19 cellular contexts compared by ENCODE assay signal in genomic region chr15:43889072-43889471, GRCh38.
A peak's percentile ranks its signal among the peaks of the same experiment; 100 is the strongest.
DNase-seq lines count a peak whose midpoint lies in the region; ATAC-seq and TF ChIP-seq lines count a peak whose summit lies in the region.
"Had no signal": no experiment of that assay in that cellular context is flagged by ENCODE, and none has a peak within 500 bp of the region (broad histone marks: within the 10 kb centered on the region; RNA-seq: fewer than 3 reads in every experiment).

No MANE protein-coding gene starts in this region.

- H3K27me3 Mint-ChIP-seq in activated naive CD8-positive, alpha-beta T cell treated with anti-CD3 and anti-CD28 coated beads for 36 hours: no peaks in the 10 kb centered on the region
- no peaks in the 10 kb centered on the region for H3K27me3 Mint-ChIP-seq in activated naive CD8-positive, alpha-beta T cell treated with anti-CD3 and anti-CD28 coated beads, Interleukin-2, amount 50 U/mL, for 24 hours
- H3K27me3 Mint-ChIP-seq in activated T-helper 1 cell treated with anti-CD3 and anti-CD28 coated beads, Interleukin-12 subunit alpha, Interleukin-12 subunit beta, Interleukin-2, Interleukin-4 antibody, amounts not matched to agents 30 ng/mL and 10 ng/mL and 1 ng/mL, durations not matched to agents 14 hours and 24 hours and 36 hours (ENCODE audit: insufficient read depth): no peaks in the 10 kb centered on the region
- no peaks in the 10 kb centered on the region for H3K27me3 Mint-ChIP-seq in type B pancreatic cell
- H3K27me3 Mint-ChIP-seq: B cell, IgD-negative memory B cell had no signal

- H3K4me3 ChIP-seq in mucosa of descending colon: no peak overlapping the region
- H3K4me3 ChIP-seq: BLaER1 treated with 17β-estradiol and CSF1 and Interleukin-3, amounts not matched to agents 10 nM and 100 nM had no signal

- H3K36me3 Mint-ChIP-seq in activated naive CD8-positive, alpha-beta T cell treated with anti-CD3 and anti-CD28 coated beads for 36 hours: peaks cover 11% of the 10 kb centered on the region
- peaks cover 8% of the 10 kb centered on the region for H3K36me3 Mint-ChIP-seq in activated naive CD8-positive, alpha-beta T cell treated with anti-CD3 and anti-CD28 coated beads, Interleukin-2, amount 50 U/mL, for 24 hours (ENCODE audit: low read depth)
- peaks cover 9% of the 10 kb centered on the region for H3K36me3 Mint-ChIP-seq in activated T-helper 1 cell treated with anti-CD3 and anti-CD28 coated beads, Interleukin-12 subunit alpha, Interleukin-12 subunit beta, Interleukin-2, Interleukin-4 antibody, amounts not matched to agents 30 ng/mL and 10 ng/mL and 1 ng/mL, durations not matched to agents 14 hours and 24 hours and 36 hours (ENCODE audit: low read depth)
- H3K36me3 Mint-ChIP-seq in type B pancreatic cell: no peaks in the 10 kb centered on the region
- H3K36me3 Mint-ChIP-seq: CD8-positive, alpha-beta T cell; IgD-negative memory B cell had no signal

- H3K9me3 Mint-ChIP-seq in activated naive CD8-positive, alpha-beta T cell treated with anti-CD3 and anti-CD28 coated beads for 36 hours: no peaks in the 10 kb centered on the region
- H3K9me3 Mint-ChIP-seq in activated naive CD8-positive, alpha-beta T cell treated with anti-CD3 and anti-CD28 coated beads, Interleukin-2, amount 50 U/mL, for 24 hours: no peaks in the 10 kb centered on the region
- H3K9me3 Mint-ChIP-seq in activated T-helper 1 cell treated with anti-CD3 and anti-CD28 coated beads, Interleukin-12 subunit alpha, Interleukin-12 subunit beta, Interleukin-2, Interleukin-4 antibody, amounts not matched to agents 30 ng/mL and 10 ng/mL and 1 ng/mL, durations not matched to agents 14 hours and 24 hours and 36 hours: no peaks in the 10 kb centered on the region
- no peaks in the 10 kb centered on the region for H3K9me3 Mint-ChIP-seq in type B pancreatic cell
- H3K9me3 Mint-ChIP-seq: CD8-positive, alpha-beta T cell; HFFc6; IgD-negative memory B cell had no signal

- intact Hi-C loops in activated T-helper 1 cell treated with anti-CD3 and anti-CD28 coated beads, Interleukin-12 subunit alpha, Interleukin-12 subunit beta, Interleukin-2, Interleukin-4 antibody, amounts not matched to agents 30 ng/mL and 10 ng/mL and 1 ng/mL, durations not matched to agents 14 hours and 24 hours and 36 hours (cut with micrococcal nuclease): loop anchor here (2.0 kb wide), 1 partner anchor 20 kb away; no protein-coding TSS in a partner anchor
- intact Hi-C loops in mucosa of descending colon (cut with DNase I, micrococcal nuclease): no loop called here

- no peak for ATAC-seq in activated naive CD8-positive, alpha-beta T cell treated with anti-CD3 and anti-CD28 coated beads, Interleukin-2, amount 50 U/mL, for 24 hours
- ATAC-seq in mucosa of descending colon (peak; percentile 30), HG02623 (IDR thresholded peaks at IDR 0.05; ENCODE audit: unreplicated experiment) (no peak), HG03439 (IDR thresholded peaks at IDR 0.05; ENCODE audit: unreplicated experiment) (no peak)
- ATAC-seq: CD8-positive, alpha-beta T cell; HCT116; HepG2 had no signal

- peaks cover 2% of the 10 kb centered on the region for H3K4me1 ChIP-seq in mucosa of descending colon (ENCODE audit: low read depth)

- DNase-seq in activated naive CD8-positive, alpha-beta T cell treated with anti-CD3 and anti-CD28 coated beads for 36 hours: no peak
- no peak for DNase-seq in activated naive CD8-positive, alpha-beta T cell treated with anti-CD3 and anti-CD28 coated beads, Interleukin-2, amount 50 U/mL, for 24 hours
- DNase-seq in activated T-helper 1 cell treated with anti-CD3 and anti-CD28 coated beads, Interleukin-12 subunit alpha, Interleukin-12 subunit beta, Interleukin-2, Interleukin-4 antibody, amounts not matched to agents 30 ng/mL and 10 ng/mL and 1 ng/mL, durations not matched to agents 14 hours and 24 hours and 36 hours (ENCODE audit: low spot score): no peak
- DNase-seq in mucosa of descending colon (no peak), type B pancreatic cell (ENCODE audit: extremely low spot score, unreplicated experiment) (no peak)
- DNase-seq: CD8-positive, alpha-beta T cell; DMS 273 treated with DMSO at 0.1 percent for 48 hours; DMS79; GDM1; GOT3; H7; HFFc6 had no signal

- TF ChIP-seq CTCF in mucosa of descending colon (IDR thresholded peaks at IDR 0.05): no peak
- TF ChIP-seq CTCF in type B pancreatic cell (conservative IDR thresholded peaks at IDR 0.05): no peak

- no peak overlapping the region for H3K4me3 Mint-ChIP-seq in activated naive CD8-positive, alpha-beta T cell treated with anti-CD3 and anti-CD28 coated beads for 36 hours
- H3K4me3 Mint-ChIP-seq in activated naive CD8-positive, alpha-beta T cell treated with anti-CD3 and anti-CD28 coated beads, Interleukin-2, amount 50 U/mL, for 24 hours: no peak overlapping the region
- no peak overlapping the region for H3K4me3 Mint-ChIP-seq in activated T-helper 1 cell treated with anti-CD3 and anti-CD28 coated beads, Interleukin-12 subunit alpha, Interleukin-12 subunit beta, Interleukin-2, Interleukin-4 antibody, amounts not matched to agents 30 ng/mL and 10 ng/mL and 1 ng/mL, durations not matched to agents 14 hours and 24 hours and 36 hours
- no peak overlapping the region for H3K4me3 Mint-ChIP-seq in type B pancreatic cell
- H3K4me3 Mint-ChIP-seq: B cell; CD8-positive, alpha-beta T cell; HFFc6; IgD-negative memory B cell had no signal

- no peaks in the 10 kb centered on the region for H3K36me3 ChIP-seq in mucosa of descending colon (ENCODE audit: low read depth)

- peak overlapping the region; percentile 2 for H3K27ac Mint-ChIP-seq in activated naive CD8-positive, alpha-beta T cell treated with anti-CD3 and anti-CD28 coated beads for 36 hours
- no peak overlapping the region for H3K27ac Mint-ChIP-seq in activated naive CD8-positive, alpha-beta T cell treated with anti-CD3 and anti-CD28 coated beads, Interleukin-2, amount 50 U/mL, for 24 hours
- H3K27ac Mint-ChIP-seq in activated T-helper 1 cell treated with anti-CD3 and anti-CD28 coated beads, Interleukin-12 subunit alpha, Interleukin-12 subunit beta, Interleukin-2, Interleukin-4 antibody, amounts not matched to agents 30 ng/mL and 10 ng/mL and 1 ng/mL, durations not matched to agents 14 hours and 24 hours and 36 hours: peak overlapping the region; percentile 0
- H3K27ac Mint-ChIP-seq in type B pancreatic cell: peak overlapping the region; percentile 8
- H3K27ac Mint-ChIP-seq: B cell; CD8-positive, alpha-beta T cell; HFFc6; IgD-negative memory B cell had no signal

- no peaks in the 10 kb centered on the region for H3K9me3 ChIP-seq in mucosa of descending colon
- H3K9me3 ChIP-seq: BLaER1 treated with 17β-estradiol and CSF1 and Interleukin-3, amounts not matched to agents 10 nM and 100 nM had no signal

- peaks cover 11% of the 10 kb centered on the region for H3K4me1 Mint-ChIP-seq in activated naive CD8-positive, alpha-beta T cell treated with anti-CD3 and anti-CD28 coated beads for 36 hours
- H3K4me1 Mint-ChIP-seq in activated naive CD8-positive, alpha-beta T cell treated with anti-CD3 and anti-CD28 coated beads, Interleukin-2, amount 50 U/mL, for 24 hours: peaks cover 5% of the 10 kb centered on the region
- peaks cover 6% of the 10 kb centered on the region for H3K4me1 Mint-ChIP-seq in activated T-helper 1 cell treated with anti-CD3 and anti-CD28 coated beads, Interleukin-12 subunit alpha, Interleukin-12 subunit beta, Interleukin-2, Interleukin-4 antibody, amounts not matched to agents 30 ng/mL and 10 ng/mL and 1 ng/mL, durations not matched to agents 14 hours and 24 hours and 36 hours (ENCODE audit: low read depth)
- H3K4me1 Mint-ChIP-seq in type B pancreatic cell (ENCODE audit: unreplicated experiment): peaks cover 10% of the 10 kb centered on the region
- H3K4me1 Mint-ChIP-seq: B cell, IgD-negative memory B cell had no signal
